8 cellular contexts compared by ENCODE assay signal in the genomic region with DNA sequence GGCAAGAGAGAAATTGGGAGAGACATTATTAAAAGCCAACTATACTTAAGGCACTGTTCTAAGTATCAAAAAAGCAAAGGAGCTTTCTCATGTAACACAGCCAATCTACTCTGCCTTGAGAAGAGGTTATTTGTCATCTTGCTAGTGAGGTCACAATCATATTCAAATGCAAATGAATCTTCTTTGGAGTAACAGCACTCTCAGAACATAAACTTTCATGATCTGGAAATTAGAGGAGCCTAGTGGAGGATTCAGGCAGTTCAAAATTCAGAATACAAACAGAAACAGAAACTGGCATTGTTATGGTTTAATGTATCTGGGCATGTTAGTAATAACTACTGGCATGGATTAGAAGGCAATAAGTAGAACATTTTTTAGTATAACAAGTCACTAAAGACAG. TPM values are rescaled to one million over a fixed set of nuclear protein-coding genes. Genes with fewer than 3 reads are reported as not detected.
DNase-seq lines count a peak whose midpoint lies in the region; ATAC-seq lines count a peak whose summit lies in the region.

No MANE protein-coding gene starts in this region.

- no peaks in the 10 kb centered on the region for H3K27me3 Mint-ChIP-seq in activated naive CD8-positive, alpha-beta T cell treated with anti-CD3 and anti-CD28 coated beads, Interleukin-2, amount 50 U/mL, for 24 hours

- peaks cover 54% of the 10 kb centered on the region for H3K79me2 ChIP-seq in mesendoderm (ENCODE audit: control insufficient read depth, insufficient read depth, low read length)

- peaks cover 4% of the 10 kb centered on the region for H3K36me3 Mint-ChIP-seq in activated naive CD8-positive, alpha-beta T cell treated with anti-CD3 and anti-CD28 coated beads, Interleukin-2, amount 50 U/mL, for 24 hours (ENCODE audit: low read depth)

- in situ Hi-C loops in ACHN (cut with HindIII; ENCODE audit: low pct_ligation_motif_present, low pct_unique_long_range_greater_than_20kb, low sequenced_read_pairs), result no loop called here

- H3K79me1 ChIP-seq in mesendoderm (ENCODE audit: low read length), result peaks cover 7% of the 10 kb centered on the region

- H4K5ac ChIP-seq in mesendoderm (ENCODE audit: low read length), result no peak overlapping the region

- H3K4ac ChIP-seq in mesendoderm (ENCODE audit: low read depth, low read length), result no peak overlapping the region

- no peak overlapping the region for H4K8ac ChIP-seq in mesendoderm (ENCODE audit: low read depth, low read length)

- no peak overlapping the region for H2BK120ac ChIP-seq in mesendoderm (ENCODE audit: low read depth, low read length)

- H3K4me3 ChIP-seq in mesendoderm (ENCODE audit: low read length), result no peak overlapping the region

- H3K27ac ChIP-seq in mesendoderm (ENCODE audit: low read depth, low read length), result no peak overlapping the region

- H3K9ac ChIP-seq in mesendoderm (ENCODE audit: low read length), result no peak overlapping the region

- H3K56ac ChIP-seq in mesendoderm (ENCODE audit: low read length), result no peak overlapping the region

- H3K4me2 ChIP-seq in mesendoderm (ENCODE audit: low read length), result no peak overlapping the region

- no peak overlapping the region for H2BK15ac ChIP-seq in mesendoderm (replicated peaks; ENCODE audit: low read depth)

- no peak overlapping the region for H2AK5ac ChIP-seq in mesendoderm (ENCODE audit: low read length)

- no peaks in the 10 kb centered on the region for H3K9me3 Mint-ChIP-seq in activated naive CD8-positive, alpha-beta T cell treated with anti-CD3 and anti-CD28 coated beads, Interleukin-2, amount 50 U/mL, for 24 hours

- H3K4me1 Mint-ChIP-seq in activated naive CD8-positive, alpha-beta T cell treated with anti-CD3 and anti-CD28 coated beads, Interleukin-2, amount 50 U/mL, for 24 hours, result peaks cover 70% of the 10 kb centered on the region

- H3K27ac Mint-ChIP-seq in activated naive CD8-positive, alpha-beta T cell treated with anti-CD3 and anti-CD28 coated beads, Interleukin-2, amount 50 U/mL, for 24 hours, result peak overlapping the region; percentile 55

- H3K36me3 ChIP-seq in mesendoderm (ENCODE audit: control insufficient read depth, insufficient read depth, low read length), result no peaks in the 10 kb centered on the region

- peak; percentile 76 for ATAC-seq in activated naive CD8-positive, alpha-beta T cell treated with anti-CD3 and anti-CD28 coated beads, Interleukin-2, amount 50 U/mL, for 24 hours
- ATAC-seq in GM21381 (IDR thresholded peaks at IDR 0.05; ENCODE audit: unreplicated experiment), result no peak

- no peak overlapping the region for H3K23ac ChIP-seq in mesendoderm (ENCODE audit: low read length)

- H3K18ac ChIP-seq in mesendoderm (ENCODE audit: low read length), result no peak overlapping the region

- H3K4me1 ChIP-seq in mesendoderm (ENCODE audit: control insufficient read depth, low read depth, low read length), result peaks cover 6% of the 10 kb centered on the region

- no peak overlapping the region for H2BK5ac ChIP-seq in mesendoderm (ENCODE audit: low read length)

- no peaks in the 10 kb centered on the region for H3K27me3 ChIP-seq in mesendoderm (ENCODE audit: insufficient read depth, low read length, poor library complexity)

- no peak overlapping the region for H3K4me3 Mint-ChIP-seq in activated naive CD8-positive, alpha-beta T cell treated with anti-CD3 and anti-CD28 coated beads, Interleukin-2, amount 50 U/mL, for 24 hours

- peak; percentile 57 for DNase-seq in COLO829 (ENCODE audit: low spot score)
- peak; percentile 7 for DNase-seq in HT1080 (ENCODE audit: low read depth)
- no peak for DNase-seq in activated naive CD8-positive, alpha-beta T cell treated with anti-CD3 and anti-CD28 coated beads, Interleukin-2, amount 50 U/mL, for 24 hours
- DNase-seq in mesendoderm, result peak; percentile 47
- no peak for DNase-seq in ACHN
- no peak for DNase-seq in NOMO-1 treated with DMSO at 0.1 percent for 48 hours (lab: John Stamatoyannopoulos, UW; ENCODE audit: unreplicated experiment)
- no peak for DNase-seq in NCI-H510A (lab: John Stamatoyannopoulos, UW)

RNA-seq across cellular contexts. Expression of gene ARID4B, which starts 57.4 kb away (rescaled TPM):
- 11.6 and 13.4 TPM in 2 replicates for total RNA-seq in HT1080 (2014; rRNA removed; shearing (Covaris generic))
- 5.1 and 5.3 TPM in 2 replicates for polyA plus RNA-seq in HT1080 (2015; cell fraction: cytosol; rRNA removed)
- 17.2 and 17.5 TPM in 2 replicates for polyA plus RNA-seq in HT1080 (2015; cell fraction: nucleus; rRNA removed)
- 14.8 TPM for polyA plus RNA-seq in mesendoderm (2013, experiment 1 of 2)
- 15.0 TPM for polyA plus RNA-seq in mesendoderm (2013, experiment 2 of 2)

RNA-seq across cellular contexts. Expression of gene GGPS1, which starts 57.7 kb away (rescaled TPM):
- 16.1 and 16.4 TPM in 2 replicates for total RNA-seq in HT1080 (2014; rRNA removed; shearing (Covaris generic))
- 19.6 and 21.8 TPM in 2 replicates for polyA plus RNA-seq in HT1080 (2015; cell fraction: cytosol; rRNA removed)
- 12.3 and 16.3 TPM in 2 replicates for polyA plus RNA-seq in HT1080 (2015; cell fraction: nucleus; rRNA removed)
- 28.7 TPM for polyA plus RNA-seq in mesendoderm (2013, experiment 1 of 2)
- polyA plus RNA-seq in mesendoderm (2013, experiment 2 of 2), result 27.1 TPM

Comparison
In these comparisons a context has a peak if more than half of its experiments do, and no peak if none do; other contexts are left out.
1. DNase-seq: peak in COLO829 (single experiment), HT1080 (single experiment) and mesendoderm (single experiment); none in activated naive CD8-positive, alpha-beta T cell treated with anti-CD3 and anti-CD28 coated beads, Interleukin-2, amount 50 U/mL, for 24 hours (single experiment), ACHN (single experiment), NOMO-1 treated with DMSO at 0.1 percent for 48 hours (single experiment) and NCI-H510A (single experiment).